10 cellular contexts compared by ENCODE assay signal in the genomic region with DNA sequence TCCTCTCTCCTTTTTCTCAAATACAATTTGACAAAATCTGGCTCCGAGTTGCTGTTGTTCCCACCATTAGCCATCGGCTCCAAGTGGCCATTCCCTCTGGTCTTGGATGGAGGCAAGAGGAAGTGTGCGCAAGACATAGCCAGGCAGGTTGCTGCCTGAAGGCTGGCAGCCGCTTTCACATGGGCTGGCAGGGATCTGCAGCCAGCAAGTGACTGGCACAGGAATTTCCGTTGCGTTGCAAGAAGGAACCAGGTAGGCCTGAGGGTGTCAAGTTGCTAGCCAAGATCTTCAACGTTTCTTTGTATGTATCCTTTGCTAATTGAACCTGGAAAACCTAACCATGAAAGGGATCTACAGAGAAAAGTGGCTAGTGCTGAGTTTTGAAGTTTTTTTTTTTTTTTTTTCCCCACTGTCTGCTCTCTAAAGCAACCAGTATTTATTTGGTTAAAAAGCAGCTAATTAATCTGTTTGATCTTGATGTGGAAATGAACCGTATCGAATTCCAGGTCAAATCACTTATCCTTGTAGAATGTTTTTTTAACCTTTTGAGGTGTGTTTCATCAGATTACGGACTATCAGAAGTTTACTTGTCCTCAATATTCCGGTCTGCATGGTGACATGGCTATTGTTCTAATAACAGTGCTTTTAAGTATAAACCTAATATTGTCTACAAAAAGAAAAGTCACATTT.
DNase-seq lines count a peak whose midpoint lies in the region; ATAC-seq and TF ChIP-seq lines count a peak whose summit lies in the region.
"Had no signal": no experiment of that assay in that cellular context is flagged by ENCODE, and none has a peak within 500 bp of the region (broad histone marks: within the 10 kb centered on the region; RNA-seq: fewer than 3 reads in every experiment).

No MANE protein-coding gene starts in this region.

- peaks cover 17% of the 10 kb centered on the region for H3K36me3 Mint-ChIP-seq in natural killer cell treated with Interleukin-12 subunit alpha and Interleukin-12 subunit beta and Interleukin-15 and Interleukin-18, amount 100 ng/mL, for 72 hours
- peaks cover 8% of the 10 kb centered on the region for H3K36me3 Mint-ChIP-seq in activated T-helper 17 cell treated with anti-CD3 and anti-CD28 coated beads, Interleukin-2, amount 50 U/mL, for 72 hours (ENCODE audit: low read depth)

- H3K27ac ChIP-seq in AG04450 (ENCODE audit: low read depth, low read length), result peak overlapping the region; percentile 11
- H3K27ac ChIP-seq in coronary artery, result peak overlapping the region; percentile 12 to 37

- H3K36me3 ChIP-seq in MG63, result peaks cover 31% of the 10 kb centered on the region

- POLR2A ChIA-PET in AG04450 (lab: Yijun Ruan, JAX), result no interaction called here

- H3K9me3 Mint-ChIP-seq in natural killer cell treated with Interleukin-12 subunit alpha and Interleukin-12 subunit beta and Interleukin-15 and Interleukin-18, amount 100 ng/mL, for 72 hours, result no peaks in the 10 kb centered on the region
- no peaks in the 10 kb centered on the region for H3K9me3 Mint-ChIP-seq in activated T-helper 17 cell treated with anti-CD3 and anti-CD28 coated beads, Interleukin-2, amount 50 U/mL, for 72 hours

- no peaks in the 10 kb centered on the region for H3K27me3 Mint-ChIP-seq in natural killer cell treated with Interleukin-12 subunit alpha and Interleukin-12 subunit beta and Interleukin-15 and Interleukin-18, amount 100 ng/mL, for 72 hours
- no peaks in the 10 kb centered on the region for H3K27me3 Mint-ChIP-seq in activated T-helper 17 cell treated with anti-CD3 and anti-CD28 coated beads, Interleukin-2, amount 50 U/mL, for 72 hours

- ATAC-seq in natural killer cell treated with Interleukin-12 subunit alpha and Interleukin-12 subunit beta and Interleukin-15 and Interleukin-18, amount 100 ng/mL, for 72 hours, result no peak
- no peak for ATAC-seq in activated T-helper 17 cell treated with anti-CD3 and anti-CD28 coated beads, Interleukin-2, amount 50 U/mL, for 72 hours (replicated peaks)
- no peak for ATAC-seq in HG03039 (IDR thresholded peaks at IDR 0.05; ENCODE audit: unreplicated experiment)
- ATAC-seq in HG02884 (IDR thresholded peaks at IDR 0.05; ENCODE audit: unreplicated experiment), result no peak

- DNase-seq in AG04450 (ENCODE audit: low read depth, low spot score) (no peak), NCI-H2029 (lab: John Stamatoyannopoulos, UW) (peak; percentile 39), coronary artery (ENCODE audit: low spot score) (no peak), MG63 (no peak)
- DNase-seq in natural killer cell treated with Interleukin-12 subunit alpha and Interleukin-12 subunit beta and Interleukin-15 and Interleukin-18, amount 100 ng/mL, for 72 hours (ENCODE audit: low spot score), result no peak
- DNase-seq: activated effector memory CD4-positive, alpha-beta T cell treated with Interleukin-2 at 50 U/mL for 16 hours; midbrain had no signal

- CTCF ChIA-PET in AG04450 (lab: Charles Lee), result no interaction called here

- H3K27ac Mint-ChIP-seq in natural killer cell treated with Interleukin-12 subunit alpha and Interleukin-12 subunit beta and Interleukin-15 and Interleukin-18, amount 100 ng/mL, for 72 hours, result peak overlapping the region; percentile 64 to 99
- H3K27ac Mint-ChIP-seq in activated T-helper 17 cell treated with anti-CD3 and anti-CD28 coated beads, Interleukin-2, amount 50 U/mL, for 72 hours, result no peak overlapping the region

- H3K9me3 ChIP-seq in AG04450 (ENCODE audit: control insufficient read depth, insufficient read depth, low read length), result no peaks in the 10 kb centered on the region
- no peaks in the 10 kb centered on the region for H3K9me3 ChIP-seq in MG63

- H3K4me1 Mint-ChIP-seq in natural killer cell treated with Interleukin-12 subunit alpha and Interleukin-12 subunit beta and Interleukin-15 and Interleukin-18, amount 100 ng/mL, for 72 hours (ENCODE audit: low read depth in 2 of 2), result peaks cover 77 to 81% of the 10 kb centered on the region in 2 donors
- peaks cover 34% of the 10 kb centered on the region for H3K4me1 Mint-ChIP-seq in activated T-helper 17 cell treated with anti-CD3 and anti-CD28 coated beads, Interleukin-2, amount 50 U/mL, for 72 hours

- H3K4me3 Mint-ChIP-seq in natural killer cell treated with Interleukin-12 subunit alpha and Interleukin-12 subunit beta and Interleukin-15 and Interleukin-18, amount 100 ng/mL, for 72 hours, result no peak overlapping the region
- no peak overlapping the region for H3K4me3 Mint-ChIP-seq in activated T-helper 17 cell treated with anti-CD3 and anti-CD28 coated beads, Interleukin-2, amount 50 U/mL, for 72 hours

- no peak for TF ChIP-seq CTCF in AG04450 (IDR thresholded peaks at IDR 0.05; ENCODE audit: low read depth, low read length)
- no peak for TF ChIP-seq CTCF in coronary artery (IDR thresholded peaks at IDR 0.05)

- no peaks in the 10 kb centered on the region for H3K27me3 ChIP-seq in AG04450 (ENCODE audit: control insufficient read depth, insufficient read depth, low read length)
- no peaks in the 10 kb centered on the region for H3K27me3 ChIP-seq in MG63

- no peak overlapping the region for H3K4me3 ChIP-seq in AG04450 (ENCODE audit: low read depth, low read length)
- no peak overlapping the region for H3K4me3 ChIP-seq in coronary artery
- no peak overlapping the region for H3K4me3 ChIP-seq in MG63
